In genomic region chr18:78160961-78161656, GRCh38 we compare ENCODE assay signal across 12 cellular contexts.
"Had no signal": no experiment of that assay in that cellular context is flagged by ENCODE, and none has a peak within 500 bp of the region (broad histone marks: within the 10 kb centered on the region; RNA-seq: fewer than 3 reads in every experiment).

No MANE protein-coding gene starts in this region.

- H3K9me3 ChIP-seq: body of pancreas, transverse colon had no signal

- ATAC-seq: activated CD4-positive, CD25-positive, alpha-beta regulatory T cell treated with anti-CD3 and anti-CD28 coated beads, Interleukin-2, amount 50 U/mL, for 24 hours; body of pancreas; mucosa of descending colon; naive thymus-derived CD8-positive, alpha-beta T cell; stimulated activated effector memory CD8-positive, alpha-beta T cell treated with anti-CD3 and anti-CD28 coated beads, Interleukin-12 subunit alpha, Interleukin-12 subunit beta, amount 100 ng/mL, for 72 hours had no signal

- H3K27me3 ChIP-seq: body of pancreas, transverse colon had no signal

- H3K36me3 ChIP-seq: transverse colon had no signal

- DNase-seq: activated naive CD4-positive, alpha-beta T cell treated with anti-CD3 and anti-CD28 coated beads, Interleukin-2, amount 50 U/mL, for 16 hours; activated T-cell treated with anti-CD3 and anti-CD28 coated beads, Interleukin-2, amount 50 U/mL, for 1 hour; body of pancreas; hypothalamus; left cardiac atrium; mucosa of descending colon; naive thymus-derived CD8-positive, alpha-beta T cell; posterior cingulate gyrus; transverse colon had no signal

- H3K4me2 ChIP-seq: smooth muscle cell had no signal

- H3K4me1 ChIP-seq: body of pancreas, transverse colon had no signal

- H3K27ac ChIP-seq: body of pancreas, transverse colon had no signal

- H3K4me3 ChIP-seq: body of pancreas, mucosa of descending colon, smooth muscle cell, transverse colon had no signal
